Comparison of ENCODE assay signal across 8 cellular contexts in genomic region chr3:98329392-98330124, GRCh38. TPM values are rescaled to one million over a fixed set of nuclear protein-coding genes. Genes with fewer than 3 reads are reported as not detected.
DNase-seq lines count a peak whose midpoint lies in the region; ATAC-seq, FAIRE-seq and TF ChIP-seq lines count a peak whose summit lies in the region.

No MANE protein-coding gene starts in this region.

- H3K4me2 ChIP-seq in osteoblast (ENCODE audit: insufficient read depth, low read length), result no peak overlapping the region

- no peaks in the 10 kb centered on the region for H3K27me3 ChIP-seq in NT2/D1 (ENCODE audit: insufficient read depth, insufficient read length)
- H3K27me3 ChIP-seq in osteoblast (ENCODE audit: insufficient read depth, low read length), result no peaks in the 10 kb centered on the region

- H3K4me3 Mint-ChIP-seq in activated T-cell treated with anti-CD3 and anti-CD28 coated beads, Interleukin-2, amount 50 U/mL, for 72 hours, result no peak overlapping the region

- DNase-seq in D341Med (ENCODE audit: low spot score) (peak; percentile 62), GM19239 (ENCODE audit: insufficient read length, low spot score) (no peak), NT2/D1 (ENCODE audit: low read depth, low spot score) (peak; percentile 68), fibroblast of villous mesenchyme (ENCODE audit: low read depth) (peak; percentile 47), osteoblast (ENCODE audit: insufficient read length, low spot score, missing footprints) (no peak), NCI-H1930 (lab: John Stamatoyannopoulos, UW) (no peak)
- peak; percentile 44 to 48 for DNase-seq in activated T-cell treated with anti-CD3 and anti-CD28 coated beads, Interleukin-2, amount 50 U/mL, for 72 hours

- no peak overlapping the region for H3K27ac ChIP-seq in osteoblast (ENCODE audit: low read depth, low read length)

- no peak overlapping the region for H3K9ac ChIP-seq in NT2/D1 (ENCODE audit: insufficient read length, low read depth)

- H3K27ac Mint-ChIP-seq in activated T-cell treated with anti-CD3 and anti-CD28 coated beads, Interleukin-2, amount 50 U/mL, for 72 hours, result no peak overlapping the region

- H2AFZ ChIP-seq in osteoblast (ENCODE audit: low read length), result no peak overlapping the region

- H3K9me3 Mint-ChIP-seq in activated T-cell treated with anti-CD3 and anti-CD28 coated beads, Interleukin-2, amount 50 U/mL, for 72 hours, result no peaks in the 10 kb centered on the region

- H3K36me3 Mint-ChIP-seq in activated T-cell treated with anti-CD3 and anti-CD28 coated beads, Interleukin-2, amount 50 U/mL, for 72 hours (ENCODE audit: insufficient read depth in 2 of 2), result no peaks in the 10 kb centered on the region

- peaks cover 61% of the 10 kb centered on the region for H3K27me3 Mint-ChIP-seq in activated T-cell treated with anti-CD3 and anti-CD28 coated beads, Interleukin-2, amount 50 U/mL, for 72 hours (ENCODE audit: low read depth)

- no peaks in the 10 kb centered on the region for H4K20me1 ChIP-seq in osteoblast (ENCODE audit: insufficient read depth, low read length)

- peaks cover 3% of the 10 kb centered on the region for H3K4me1 ChIP-seq in NT2/D1 (ENCODE audit: insufficient read depth, insufficient read length)
- no peaks in the 10 kb centered on the region for H3K4me1 ChIP-seq in osteoblast (ENCODE audit: insufficient read depth, low read length)

- TF ChIP-seq CTCF in fibroblast of villous mesenchyme (IDR thresholded peaks at IDR 0.05; ENCODE audit: insufficient read depth, low read depth, low read length) (peak; percentile 80), osteoblast (IDR thresholded peaks at IDR 0.05; ENCODE audit: extremely low read depth, low read depth, low read length) (peak; percentile 77)

- H3K4me3 ChIP-seq in NT2/D1 (ENCODE audit: insufficient read length, low read depth) (no peak overlapping the region), fibroblast of villous mesenchyme (ENCODE audit: low read depth, low read length) (no peak overlapping the region), osteoblast (ENCODE audit: insufficient read depth, low read length) (no peak overlapping the region)

- no peaks in the 10 kb centered on the region for H3K79me2 ChIP-seq in osteoblast (ENCODE audit: insufficient read depth, low read length)

- H3K9me3 ChIP-seq in NT2/D1 (ENCODE audit: insufficient read depth, low read length), result no peaks in the 10 kb centered on the region
- H3K9me3 ChIP-seq in osteoblast (ENCODE audit: low read depth, low read length), result no peaks in the 10 kb centered on the region

- FAIRE-seq in GM19239 (lab: Jason Lieb, UNC), result peak; percentile 81

- H3K36me3 ChIP-seq in NT2/D1 (ENCODE audit: insufficient read depth, insufficient read length, low read length) (no peaks in the 10 kb centered on the region), osteoblast (ENCODE audit: insufficient read depth, low read length) (no peaks in the 10 kb centered on the region)

- ATAC-seq in HG03342 (IDR thresholded peaks at IDR 0.05; ENCODE audit: unreplicated experiment), result peak; percentile 74
- peak; percentile 49 to 73 for ATAC-seq in activated T-cell treated with anti-CD3 and anti-CD28 coated beads, Interleukin-2, amount 50 U/mL, for 72 hours (replicated peaks in 1 of 2)

- H3K4me1 Mint-ChIP-seq in activated T-cell treated with anti-CD3 and anti-CD28 coated beads, Interleukin-2, amount 50 U/mL, for 72 hours (ENCODE audit: low read depth), result peaks cover 10% of the 10 kb centered on the region

RNA-seq across cellular contexts. Expression of gene OR5K4, which starts 24.1 kb away (rescaled TPM):
- total RNA-seq in activated T-cell treated with anti-CD3 and anti-CD28 coated beads, Interleukin-2, amount 50 U/mL, for 72 hours, result not detected
- total RNA-seq in fibroblast of villous mesenchyme (not detected in 2 replicates), osteoblast (not detected in 2 replicates)

RNA-seq across cellular contexts. Expression of gene OR5H2, which starts 47.3 kb away (rescaled TPM):
- total RNA-seq in activated T-cell treated with anti-CD3 and anti-CD28 coated beads, Interleukin-2, amount 50 U/mL, for 72 hours, result not detected
- total RNA-seq in fibroblast of villous mesenchyme (not detected in 2 replicates), osteoblast (not detected in 2 replicates)

Comparison
In these comparisons a context has a peak if more than half of its experiments do, and no peak if none do; other contexts are left out.
1. DNase-seq: peak in D341Med (single experiment), NT2/D1 (single experiment), activated T-cell treated with anti-CD3 and anti-CD28 coated beads, Interleukin-2, amount 50 U/mL, for 72 hours (2 of 2) and fibroblast of villous mesenchyme (single experiment); none in GM19239 (single experiment), osteoblast (single experiment) and NCI-H1930 (0 of 2).